8 cellular contexts compared by ENCODE assay signal in genomic region chr2:218981390-218982311, GRCh38. TPM values are rescaled to one million over a fixed set of nuclear protein-coding genes. Genes with fewer than 3 reads are reported as not detected.
A peak's percentile ranks its signal among the peaks of the same experiment; 100 is the strongest.
DNase-seq lines count a peak whose midpoint lies in the region; ATAC-seq and TF ChIP-seq lines count a peak whose summit lies in the region.

No MANE protein-coding gene starts in this region.

- no peak for TF ChIP-seq POLR2A in heart left ventricle (IDR thresholded peaks at IDR 0.05)

- H3K4me1 ChIP-seq in heart left ventricle = peaks cover 12 to 55% (median 43%) of the 10 kb centered on the region in 12 donors
- H3K4me1 ChIP-seq in skeletal muscle tissue (ENCODE audit: control insufficient read depth in 3 of 3, insufficient read depth in 3 of 3, low read length in 3 of 3) = peaks cover 26 to 44% (median 42%) of the 10 kb centered on the region in 3 donors

- ATAC-seq in heart left ventricle (peak in 1 of 4 donors; percentile 48), HG02610 (IDR thresholded peaks at IDR 0.05; ENCODE audit: unreplicated experiment) (no peak), GM21717 (IDR thresholded peaks at IDR 0.05; ENCODE audit: unreplicated experiment) (no peak)

- WGBS in heart left ventricle, 4 donors = 1 to 2% (median 2%) methylated on average over 53 to 98 of the region's 98 CpGs

- H3K4me3 ChIP-seq in heart left ventricle (peak overlapping the region in 11 of 12 donors; percentile 23 to 44 (median 37)), skeletal muscle tissue (ENCODE audit: low read length in 3 of 3) (peak overlapping the region; percentile 3 to 64 (median 28))

- intact Hi-C loops in activated CD4-positive, alpha-beta T cell treated with anti-CD3 and anti-CD28 coated beads, Interleukin-2, amount 10 ng/mL, durations not matched to agents 24 days and 14 days (cut with micrococcal nuclease) = loop anchor here (2.0 to 10.0 kb wide), 4 partner anchors 21 to 513 kb away; partner anchors contain the start of gene GMPPA
- intact Hi-C loops in heart left ventricle (cut with DNase I) = no loop called here

- no peaks in the 10 kb centered on the region for H3K9me3 Mint-ChIP-seq in activated CD4-positive, alpha-beta T cell treated with anti-CD3 and anti-CD28 coated beads, Interleukin-2, amount 10 ng/mL, durations not matched to agents 24 days and 14 days

- peak overlapping the region; percentile 66 for H3K4me3 Mint-ChIP-seq in activated CD4-positive, alpha-beta T cell treated with anti-CD3 and anti-CD28 coated beads, Interleukin-2, amount 10 ng/mL, durations not matched to agents 24 days and 14 days

- peaks cover 3% of the 10 kb centered on the region for H3K36me3 Mint-ChIP-seq in activated CD4-positive, alpha-beta T cell treated with anti-CD3 and anti-CD28 coated beads, Interleukin-2, amount 10 ng/mL, durations not matched to agents 24 days and 14 days (ENCODE audit: low read depth)

- no peaks in the 10 kb centered on the region for H3K9me3 ChIP-seq in heart left ventricle
- no peaks in the 10 kb centered on the region for H3K9me3 ChIP-seq in skeletal muscle tissue (ENCODE audit: control insufficient read depth in 3 of 3, low read length in 3 of 3)

- peaks cover 75% of the 10 kb centered on the region for H3K27me3 Mint-ChIP-seq in activated CD4-positive, alpha-beta T cell treated with anti-CD3 and anti-CD28 coated beads, Interleukin-2, amount 10 ng/mL, durations not matched to agents 24 days and 14 days

- TF ChIP-seq CTCF in heart left ventricle (IDR thresholded peaks at IDR 0.05) = no peak

- H3K9ac ChIP-seq in skeletal muscle tissue (ENCODE audit: low read depth in 1 of 3, low read length in 3 of 3) = peak overlapping the region in 1 of 3 donors; percentile 25

- peaks cover 12% of the 10 kb centered on the region for H3K4me1 Mint-ChIP-seq in activated CD4-positive, alpha-beta T cell treated with anti-CD3 and anti-CD28 coated beads, Interleukin-2, amount 10 ng/mL, durations not matched to agents 24 days and 14 days

- peak overlapping the region; percentile 60 for H3K27ac Mint-ChIP-seq in activated CD4-positive, alpha-beta T cell treated with anti-CD3 and anti-CD28 coated beads, Interleukin-2, amount 10 ng/mL, durations not matched to agents 24 days and 14 days

- peaks cover 60 to 97% (median 86%) of the 10 kb centered on the region in 9 donors for H3K27me3 ChIP-seq in heart left ventricle
- H3K27me3 ChIP-seq in skeletal muscle tissue (ENCODE audit: control insufficient read depth in 3 of 3, insufficient read depth in 3 of 3, low read length in 3 of 3) = peaks cover 77 to 86% (median 84%) of the 10 kb centered on the region in 3 donors

- peak; percentile 18 for DNase-seq in NOMO-1 treated with dmso at 0.1 percent for 144 hours (lab: John Stamatoyannopoulos, UW; ENCODE audit: unreplicated experiment)
- no peak for DNase-seq in NOMO-1 treated with DMSO at 0.1 percent for 48 hours (lab: John Stamatoyannopoulos, UW; ENCODE audit: unreplicated experiment)
- DNase-seq in activated CD4-positive, alpha-beta T cell treated with anti-CD3 and anti-CD28 coated beads, Interleukin-2, amount 10 ng/mL, durations not matched to agents 24 days and 14 days = peak; percentile 68
- peak in 4 of 5 donors; percentile 39 to 70 (median 45) for DNase-seq in heart left ventricle
- DNase-seq in NCI-H2081 treated with DMSO at 0.1 percent for 48 hours (lab: John Stamatoyannopoulos, UW) = no peak

- H3K36me3 ChIP-seq in heart left ventricle (no peaks in the 10 kb centered on the region), skeletal muscle tissue (ENCODE audit: control insufficient read depth in 3 of 3, insufficient read depth in 3 of 3, low read length in 3 of 3) (no peaks in the 10 kb centered on the region)

- H3K27ac ChIP-seq in heart left ventricle (no peak overlapping the region), skeletal muscle tissue (ENCODE audit: low read depth, low read length) (no peak overlapping the region)

RNA-seq across cellular contexts. Expression of gene FEV, which starts 3.3 kb away (rescaled TPM):
- total RNA-seq in activated CD4-positive, alpha-beta T cell treated with anti-CD3 and anti-CD28 coated beads, Interleukin-2, amount 10 ng/mL, durations not matched to agents 24 days and 14 days = not detected in 2 replicates
- total RNA-seq in heart left ventricle (not detected), skeletal muscle tissue (not detected)
- polyA plus RNA-seq in heart left ventricle = not detected

RNA-seq across cellular contexts. Expression of gene CRYBA2, which starts 11.6 kb away (rescaled TPM):
- total RNA-seq in activated CD4-positive, alpha-beta T cell treated with anti-CD3 and anti-CD28 coated beads, Interleukin-2, amount 10 ng/mL, durations not matched to agents 24 days and 14 days = not detected in 2 replicates
- total RNA-seq in heart left ventricle = not detected
- polyA plus RNA-seq in heart left ventricle = not detected
- not detected for total RNA-seq in skeletal muscle tissue

RNA-seq across cellular contexts. Expression of gene CDK5R2, which starts 22.2 kb away (rescaled TPM):
- total RNA-seq in activated CD4-positive, alpha-beta T cell treated with anti-CD3 and anti-CD28 coated beads, Interleukin-2, amount 10 ng/mL, durations not matched to agents 24 days and 14 days = not detected in 2 replicates
- total RNA-seq in heart left ventricle (not detected), skeletal muscle tissue (not detected)
- polyA plus RNA-seq in heart left ventricle = not detected

RNA-seq across cellular contexts. Expression of gene CFAP65, which starts 59.7 kb away (rescaled TPM):
- not detected in 2 replicates for total RNA-seq in activated CD4-positive, alpha-beta T cell treated with anti-CD3 and anti-CD28 coated beads, Interleukin-2, amount 10 ng/mL, durations not matched to agents 24 days and 14 days
- total RNA-seq in heart left ventricle = under 1 TPM in 1 of 9 donors, not detected in 8; 0.04 TPM
- not detected for polyA plus RNA-seq in heart left ventricle
- not detected for total RNA-seq in skeletal muscle tissue

Comparison
In these comparisons a context has a peak if more than half of its experiments do, and no peak if none do; other contexts are left out.
1. DNase-seq: peak in NOMO-1 treated with dmso at 0.1 percent for 144 hours (single experiment), activated CD4-positive, alpha-beta T cell treated with anti-CD3 and anti-CD28 coated beads, Interleukin-2, amount 10 ng/mL, durations not matched to agents 24 days and 14 days (single experiment) and heart left ventricle (4 of 5); none in NOMO-1 treated with DMSO at 0.1 percent for 48 hours (single experiment) and NCI-H2081 treated with DMSO at 0.1 percent for 48 hours (single experiment).